ENCODE assay signal across 12 cellular contexts in genomic region chr20:57698867-57699275, GRCh38. TPM values are rescaled to one million over a fixed set of nuclear protein-coding genes. Genes with fewer than 3 reads are reported as not detected.
DNase-seq lines count a peak whose midpoint lies in the region; TF ChIP-seq lines count a peak whose summit lies in the region.
"Had no signal": no experiment of that assay in that cellular context is flagged by ENCODE, and none has a peak within 500 bp of the region (broad histone marks: within the 10 kb centered on the region; RNA-seq: fewer than 3 reads in every experiment).

No MANE protein-coding gene starts in this region.

- TF ChIP-seq EP300 in stomach (IDR thresholded peaks at IDR 0.05): no peak

- intact Hi-C loops in vagina (cut with DNase I): no loop called here
- intact Hi-C loops in stomach (cut with DNase I; ENCODE audit: low total_unique reads): no loop called here

- H3K27me3 ChIP-seq in SJCRH30: no peaks in the 10 kb centered on the region
- no peaks in the 10 kb centered on the region for H3K27me3 ChIP-seq in vagina
- no peaks in the 10 kb centered on the region for H3K27me3 ChIP-seq in stomach

- H3K36me3 ChIP-seq in SJCRH30 (peaks cover 21% of the 10 kb centered on the region), vagina (no peaks in the 10 kb centered on the region), stomach (no peaks in the 10 kb centered on the region)
- H3K36me3 ChIP-seq: HAP-1 had no signal

- H3K27ac ChIP-seq in SJCRH30 (peak overlapping the region; percentile 56), vagina (peak overlapping the region; percentile 53), stomach (peak overlapping the region in 2 of 5 donors; percentile 29 to 44)
- H3K27ac ChIP-seq: C4-2B had no signal

- peak; percentile 17 for DNase-seq in stimulated activated CD4-positive, alpha-beta T cell treated with anti-CD3 and anti-CD28 coated beads, Interleukin-15, amount 100 ng/mL, for 24 hours
- no peak for DNase-seq in stimulated activated CD4-positive, alpha-beta T cell treated with anti-CD3 and anti-CD28 coated beads, Interleukin-12 subunit alpha, Interleukin-12 subunit beta, amount 100 ng/mL, for 4 hours
- no peak for DNase-seq in SJCRH30
- DNase-seq in epithelial cell of esophagus (ENCODE audit: low read depth): peak; percentile 66
- no peak for DNase-seq in vagina (ENCODE audit: extremely low spot score in 2 of 2)
- no peak for DNase-seq in stomach
- no peak for DNase-seq in cortex of kidney (lab: John Stamatoyannopoulos, UW)
- no peak for DNase-seq in ecto neural progenitor cell (ENCODE audit: low spot score)
- DNase-seq: central memory CD4-positive, alpha-beta T cell; NCI-H345 had no signal

- H3K4me3 ChIP-seq in SJCRH30 (no peak overlapping the region), epithelial cell of esophagus (ENCODE audit: low read length) (no peak overlapping the region), vagina (no peak overlapping the region), stomach (no peak overlapping the region)
- H3K4me3 ChIP-seq: HAP-1 had no signal

- 60 to 77% (median 75%) methylated on average over 7 of the region's 7 CpGs for WGBS in stomach, 5 donors

- H3K4me1 ChIP-seq in SJCRH30: peaks cover 45% of the 10 kb centered on the region
- peaks cover 89% of the 10 kb centered on the region for H3K4me1 ChIP-seq in vagina
- peaks cover 18 to 45% (median 29%) of the 10 kb centered on the region in 4 donors for H3K4me1 ChIP-seq in stomach
- H3K4me1 ChIP-seq: HAP-1 had no signal

- H3K9me3 ChIP-seq in SJCRH30 (replicated peaks) (no peaks in the 10 kb centered on the region), vagina (no peaks in the 10 kb centered on the region), stomach (no peaks in the 10 kb centered on the region)
- H3K9me3 ChIP-seq: HAP-1 had no signal

- no peak for TF ChIP-seq CTCF in epithelial cell of esophagus (IDR thresholded peaks at IDR 0.05; ENCODE audit: insufficient read depth, low read depth, low read length, missing control alignments)
- no peak for TF ChIP-seq CTCF in vagina (IDR thresholded peaks at IDR 0.05)
- TF ChIP-seq CTCF in stomach (IDR thresholded peaks at IDR 0.05): no peak

- no peak for TF ChIP-seq POLR2A in vagina (IDR thresholded peaks at IDR 0.05)
- TF ChIP-seq POLR2A in stomach (IDR thresholded peaks at IDR 0.05): no peak

RNA-seq across cellular contexts. Expression of gene PMEPA1, which starts 10.9 kb away (rescaled TPM):
- total RNA-seq in SJCRH30 (2014; rRNA removed; shearing (Covaris generic)): 15.0 and 15.4 TPM in 2 replicates
- total RNA-seq in vagina (11.3 TPM), stomach (10 to 100 TPM in 2 of 5 donors, 1 to 10 TPM in 2, not detected in 1; 5.3 to 17.2 (median 10.7) TPM)
- polyA plus RNA-seq in stomach: 10 to 100 TPM in 1 of 3 donors, 1 to 10 TPM in 2; 5.3 to 12.5 (median 5.4) TPM

Comparison
In these comparisons a context has a peak if more than half of its experiments do, and no peak if none do; other contexts are left out.
1. DNase-seq: peak in stimulated activated CD4-positive, alpha-beta T cell treated with anti-CD3 and anti-CD28 coated beads, Interleukin-15, amount 100 ng/mL, for 24 hours (single experiment) and epithelial cell of esophagus (single experiment); none in stimulated activated CD4-positive, alpha-beta T cell treated with anti-CD3 and anti-CD28 coated beads, Interleukin-12 subunit alpha, Interleukin-12 subunit beta, amount 100 ng/mL, for 4 hours (single experiment), SJCRH30 (0 of 2), vagina (0 of 2), stomach (single experiment), cortex of kidney (single experiment) and ecto neural progenitor cell (single experiment).